In the genomic region with DNA sequence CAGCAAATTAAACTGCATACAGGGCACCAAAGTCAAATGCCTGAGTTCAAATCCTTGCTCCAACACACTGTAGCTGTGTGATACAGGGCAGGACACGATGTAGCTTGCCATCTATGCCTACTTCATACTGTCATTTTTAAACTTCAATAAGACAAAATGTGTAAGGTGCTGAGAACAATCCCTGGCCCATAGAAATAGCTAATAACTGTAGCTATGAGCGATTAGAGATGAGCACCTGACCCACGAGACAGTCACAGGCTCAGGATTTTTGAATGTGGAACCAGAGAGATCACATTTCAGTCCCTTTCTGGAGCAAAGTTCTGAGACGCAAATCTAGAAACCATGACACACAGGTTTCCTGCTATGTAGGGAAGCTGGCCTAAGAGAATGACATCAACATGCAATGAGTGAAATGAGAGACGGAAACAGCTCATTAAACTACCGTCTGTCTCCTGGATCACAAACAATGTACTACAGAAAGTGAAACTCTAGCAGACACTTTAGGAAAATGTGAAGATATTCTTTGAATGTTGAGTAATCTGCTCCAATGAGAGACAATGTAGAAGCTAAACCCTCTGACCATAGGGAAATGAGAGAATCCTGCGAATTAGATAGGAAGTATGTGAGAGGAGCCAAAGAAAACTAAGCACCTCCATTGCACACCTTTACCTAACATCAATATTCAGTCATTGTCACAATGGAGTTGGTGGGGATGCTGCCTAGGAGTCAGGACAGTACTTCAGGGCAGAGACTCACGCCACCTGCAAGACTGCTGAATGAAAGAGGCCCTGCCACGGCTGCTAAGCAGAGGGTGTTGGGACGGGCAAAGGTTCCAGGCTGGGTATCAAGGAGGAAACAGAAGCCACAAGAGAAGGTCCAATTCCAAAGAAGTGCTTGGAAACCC, we compare ENCODE assay signal across 8 cellular contexts. TPM values are rescaled to one million over a fixed set of nuclear protein-coding genes. Genes with fewer than 3 reads are reported as not detected.
A peak's percentile ranks its signal among the peaks of the same experiment; 100 is the strongest.
DNase-seq lines count a peak whose midpoint lies in the region; ATAC-seq lines count a peak whose summit lies in the region.

No MANE protein-coding gene starts in this region.

- CTCF ChIA-PET in T-cell (lab: Charles Lee) = interaction anchor here in 1 of 2 donors (0.9 kb wide), 1 partner anchor 8 kb away, joined by 5 read pairs; no protein-coding TSS in a partner anchor

- no peaks in the 10 kb centered on the region for H3K36me3 Mint-ChIP-seq in T-cell
- H3K36me3 Mint-ChIP-seq in natural killer cell treated with Interleukin-12 subunit alpha and Interleukin-12 subunit beta and Interleukin-15 and Interleukin-18, amount 100 ng/mL, for 72 hours = no peaks in the 10 kb centered on the region
- no peaks in the 10 kb centered on the region for H3K36me3 Mint-ChIP-seq in naive thymus-derived CD8-positive, alpha-beta T cell

- DNase-seq in activated naive CD4-positive, alpha-beta T cell treated with Interleukin-2 at 50 U/mL for 16 hours = peak; percentile 8
- no peak for DNase-seq in activated naive CD4-positive, alpha-beta T cell treated with anti-CD3 and anti-CD28 coated beads, Interleukin-2, amount 50 U/mL, for 16 hours
- no peak for DNase-seq in T-cell
- no peak for DNase-seq in natural killer cell treated with Interleukin-12 subunit alpha and Interleukin-12 subunit beta and Interleukin-15 and Interleukin-18, amount 100 ng/mL, for 72 hours (ENCODE audit: low spot score)
- DNase-seq in cerebellum (ENCODE audit: low spot score) = no peak
- DNase-seq in naive thymus-derived CD8-positive, alpha-beta T cell = no peak
- DNase-seq in DMS79 (lab: John Stamatoyannopoulos, UW) = no peak

- H3K4me3 Mint-ChIP-seq in T-cell = peak overlapping the region in 1 of 3 donors; percentile 29
- H3K4me3 Mint-ChIP-seq in natural killer cell treated with Interleukin-12 subunit alpha and Interleukin-12 subunit beta and Interleukin-15 and Interleukin-18, amount 100 ng/mL, for 72 hours = peak overlapping the region; percentile 68
- H3K4me3 Mint-ChIP-seq in naive thymus-derived CD8-positive, alpha-beta T cell = peak overlapping the region in 2 of 10 donors; percentile 9 to 49

- H3K9me3 Mint-ChIP-seq in T-cell = no peaks in the 10 kb centered on the region
- no peaks in the 10 kb centered on the region for H3K9me3 Mint-ChIP-seq in natural killer cell treated with Interleukin-12 subunit alpha and Interleukin-12 subunit beta and Interleukin-15 and Interleukin-18, amount 100 ng/mL, for 72 hours
- H3K9me3 Mint-ChIP-seq in naive thymus-derived CD8-positive, alpha-beta T cell = no peaks in the 10 kb centered on the region

- peak overlapping the region in 1 of 2 donors; percentile 12 for H3K27ac Mint-ChIP-seq in T-cell
- peak overlapping the region; percentile 73 to 91 for H3K27ac Mint-ChIP-seq in natural killer cell treated with Interleukin-12 subunit alpha and Interleukin-12 subunit beta and Interleukin-15 and Interleukin-18, amount 100 ng/mL, for 72 hours
- peak overlapping the region in 3 of 10 donors; percentile 27 to 73 (median 27) for H3K27ac Mint-ChIP-seq in naive thymus-derived CD8-positive, alpha-beta T cell

- ATAC-seq in HG02943 (IDR thresholded peaks at IDR 0.05; ENCODE audit: low read depth, unreplicated experiment) = peak; percentile 79
- ATAC-seq in T-cell (replicated peaks in 1 of 4) = peak in 3 of 4 experiments; percentile 34 to 70 (median 43)
- peak; percentile 94 for ATAC-seq in natural killer cell treated with Interleukin-12 subunit alpha and Interleukin-12 subunit beta and Interleukin-15 and Interleukin-18, amount 100 ng/mL, for 72 hours
- no peak for ATAC-seq in naive thymus-derived CD8-positive, alpha-beta T cell

- H3K27me3 Mint-ChIP-seq in T-cell = peaks cover 0 to 10% of the 10 kb centered on the region in 2 donors
- H3K27me3 Mint-ChIP-seq in natural killer cell treated with Interleukin-12 subunit alpha and Interleukin-12 subunit beta and Interleukin-15 and Interleukin-18, amount 100 ng/mL, for 72 hours = no peaks in the 10 kb centered on the region
- H3K27me3 Mint-ChIP-seq in naive thymus-derived CD8-positive, alpha-beta T cell = peaks cover 0 to 4% (median under 1%) of the 10 kb centered on the region in 5 donors

- POLR2A ChIA-PET in T-cell (lab: Charles Lee) = interaction anchor here in 1 of 2 donors (0.6 kb wide), 2 partner anchors 9 to 48 kb away, joined by 3 read pairs; no protein-coding TSS in a partner anchor
- POLR2A ChIA-PET in naive thymus-derived CD8-positive, alpha-beta T cell (lab: Charles Lee) = no interaction called here

- H3K4me1 Mint-ChIP-seq in T-cell = peaks cover 11 to 14% (median 13%) of the 10 kb centered on the region in 3 donors
- peaks cover 21 to 33% of the 10 kb centered on the region in 2 donors for H3K4me1 Mint-ChIP-seq in natural killer cell treated with Interleukin-12 subunit alpha and Interleukin-12 subunit beta and Interleukin-15 and Interleukin-18, amount 100 ng/mL, for 72 hours (ENCODE audit: low read depth in 2 of 2)
- H3K4me1 Mint-ChIP-seq in naive thymus-derived CD8-positive, alpha-beta T cell = peaks cover 0 to 16% (median 1%) of the 10 kb centered on the region in 4 donors

RNA-seq across cellular contexts. Expression of gene B4GALT6, which starts 25.5 kb away (rescaled TPM):
- total RNA-seq in T-cell = 1 to 10 TPM in 3 of 5 donors, under 1 TPM in 2; 0.25 to 1.5 (median 1.2) TPM
- total RNA-seq in natural killer cell treated with Interleukin-12 subunit alpha and Interleukin-12 subunit beta and Interleukin-15 and Interleukin-18, amount 100 ng/mL, for 72 hours = 10 to 100 TPM in 1 of 2 donors, 1 to 10 TPM in 1; 2.3 to 23.6 TPM
- total RNA-seq in cerebellum = 18.0 TPM
- under 1 TPM in 1 of 2 experiments, not detected in 1; 0.47 TPM for total RNA-seq in naive thymus-derived CD8-positive, alpha-beta T cell
- polyA plus RNA-seq in naive thymus-derived CD8-positive, alpha-beta T cell = under 1 TPM in 2 of 3 donors, not detected in 1; 0.17 to 0.20 TPM

Comparison
In these comparisons a context has a peak if more than half of its experiments do, and no peak if none do; other contexts are left out.
1. ATAC-seq: peak in HG02943 (single experiment), T-cell (3 of 4) and natural killer cell treated with Interleukin-12 subunit alpha and Interleukin-12 subunit beta and Interleukin-15 and Interleukin-18, amount 100 ng/mL, for 72 hours (2 of 2); none in naive thymus-derived CD8-positive, alpha-beta T cell (0 of 2).